In the genomic region with DNA sequence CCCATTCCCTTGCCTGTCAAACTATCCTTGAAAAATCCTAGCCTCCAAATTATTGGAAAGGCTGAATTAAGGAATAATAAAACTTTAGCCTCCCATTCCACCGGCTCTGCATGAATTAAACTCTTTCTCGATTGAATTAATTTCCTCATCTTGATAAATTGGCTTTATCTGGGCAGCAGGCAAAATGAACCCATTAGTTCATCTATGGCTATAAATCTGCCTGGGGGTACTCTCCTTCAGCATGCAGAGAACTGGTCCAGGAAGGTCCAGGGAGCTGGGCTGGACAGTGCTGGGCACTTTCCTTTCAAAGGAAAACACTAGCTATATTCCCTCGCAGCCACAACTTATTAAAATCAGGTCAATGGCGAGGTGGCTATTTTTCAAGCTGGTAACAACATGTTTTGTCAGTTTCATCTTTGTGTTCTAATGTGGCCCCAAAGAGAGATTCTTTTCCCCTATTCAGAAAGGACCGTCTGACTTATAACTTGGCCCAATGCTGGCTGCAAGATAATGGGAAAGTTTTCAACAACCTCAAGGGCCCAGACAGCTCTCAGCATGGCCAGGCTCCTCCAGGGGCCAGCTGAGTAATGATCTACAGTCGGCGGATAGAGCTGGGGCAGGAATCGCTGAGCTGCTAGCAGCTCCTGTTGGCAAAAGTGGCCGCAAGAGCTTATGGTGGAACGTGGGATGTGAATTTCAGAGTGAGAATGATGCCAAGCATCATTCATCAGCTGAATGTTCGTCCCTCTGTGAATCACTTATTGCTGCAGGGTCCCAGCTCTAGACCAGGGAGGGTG, we compare ENCODE assay signal across 18 cellular contexts.
"Had no signal": no experiment of that assay in that cellular context is flagged by ENCODE, and none has a peak within 500 bp of the region (broad histone marks: within the 10 kb centered on the region; RNA-seq: fewer than 3 reads in every experiment).

No MANE protein-coding gene starts in this region.

- H3K4me1 ChIP-seq: SJSA1 had no signal

- H3K27ac ChIP-seq: SJSA1, SK-N-MC had no signal

- H3K4me3 ChIP-seq: SJSA1, SK-N-MC had no signal

- ATAC-seq: HepG2 had no signal

- H3K27me3 ChIP-seq: SJSA1 had no signal

- DNase-seq: Kasumi-1, KG1, MM.1S, NCI-H1092 treated with DMSO at 0.1 percent for 48 hours, NCI-H1436, NCI-H1930, NCI-H2081, NCI-H2107, NCI-H2227 treated with DMSO at 0.1 percent for 48 hours, NCI-H524, NCI-H526 treated with DMSO at 0.1 percent for 48 hours, NCI-H748 treated with DMSO at 0.1 percent for 48 hours, Right ventricle myocardium superior, SIG-M5, T-helper 1 cell had no signal

- H3K9me3 ChIP-seq: SJSA1 had no signal

- H3K36me3 ChIP-seq: SJSA1 had no signal
